In the genomic region with DNA sequence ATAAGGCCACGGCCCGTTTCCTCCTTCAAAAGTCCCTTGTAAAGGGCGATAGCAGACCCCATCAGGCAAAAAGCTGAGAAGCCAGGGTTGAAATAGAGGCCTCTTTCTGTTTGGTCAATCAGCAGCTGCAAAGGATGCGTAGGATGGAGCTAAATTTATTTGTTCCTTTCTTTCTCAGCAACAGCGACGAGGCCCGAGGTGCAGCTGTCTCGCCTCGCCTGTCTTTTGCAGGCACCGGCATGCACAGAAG, we compare ENCODE assay signal across 8 cellular contexts. TPM values are rescaled to one million over a fixed set of nuclear protein-coding genes. Genes with fewer than 3 reads are reported as not detected.
DNase-seq lines count a peak whose midpoint lies in the region; ATAC-seq and TF ChIP-seq lines count a peak whose summit lies in the region.

No MANE protein-coding gene starts in this region.

- peak in 6 of 8 donors; percentile 30 to 64 (median 50) for ATAC-seq in heart right ventricle
- peak; percentile 48 for ATAC-seq in HG02973 (IDR thresholded peaks at IDR 0.05; ENCODE audit: unreplicated experiment)
- no peak for ATAC-seq in RWPE2 (ENCODE audit: low read depth)

- intact Hi-C loops in heart right ventricle (cut with DNase I): no loop called here
- intact Hi-C loops in esophagus muscularis mucosa (cut with DNase I): no loop called here

- H3K9me3 ChIP-seq in heart right ventricle (peaks cover 0 to 14% (median 0%) of the 10 kb centered on the region in 11 donors), right atrium auricular region (peaks cover 0 to 8% of the 10 kb centered on the region in 2 donors), RWPE2 (ENCODE audit: severe bottlenecking) (peaks cover 5% of the 10 kb centered on the region), mononuclear cell (ENCODE audit: low read depth, low read length) (peaks cover 7% of the 10 kb centered on the region), esophagus muscularis mucosa (peaks cover 0 to 7% (median 2%) of the 10 kb centered on the region in 4 donors)

- H3K27me3 ChIP-seq in heart right ventricle: no peaks in the 10 kb centered on the region
- no peaks in the 10 kb centered on the region for H3K27me3 ChIP-seq in right atrium auricular region
- H3K27me3 ChIP-seq in RWPE2 (ENCODE audit: insufficient read depth, poor library complexity, severe bottlenecking): no peaks in the 10 kb centered on the region
- H3K27me3 ChIP-seq in mononuclear cell (ENCODE audit: insufficient read depth, low read length): no peaks in the 10 kb centered on the region
- no peaks in the 10 kb centered on the region for H3K27me3 ChIP-seq in esophagus muscularis mucosa

- DNase-seq in heart right ventricle (no peak), right atrium auricular region (ENCODE audit: low spot score) (no peak), RWPE2 (ENCODE audit: low spot score) (no peak), amniotic stem cell (lab: John Stamatoyannopoulos, UW) (no peak), mucosa of gallbladder (ENCODE audit: low spot score) (no peak), esophagus muscularis mucosa (ENCODE audit: extremely low spot score) (no peak)

- H3K4me3 ChIP-seq in heart right ventricle: peak overlapping the region in 2 of 10 donors; percentile 1 to 35
- H3K4me3 ChIP-seq in right atrium auricular region: no peak overlapping the region
- no peak overlapping the region for H3K4me3 ChIP-seq in RWPE2 (ENCODE audit: severe bottlenecking)
- peak overlapping the region; percentile 2 for H3K4me3 ChIP-seq in mononuclear cell (ENCODE audit: low read length)
- H3K4me3 ChIP-seq in esophagus muscularis mucosa: no peak overlapping the region

- TF ChIP-seq EP300 in esophagus muscularis mucosa (IDR thresholded peaks at IDR 0.05): no peak

- WGBS in heart right ventricle, 2 donors: 80 to 82% methylated on average over 10 of the region's 10 CpGs
- WGBS in esophagus muscularis mucosa: 66% methylated on average over 10 of the region's 10 CpGs

- TF ChIP-seq CTCF in heart right ventricle (IDR thresholded peaks at IDR 0.05) (no peak), right atrium auricular region (IDR thresholded peaks at IDR 0.05) (no peak), RWPE2 (IDR thresholded peaks at IDR 0.05; ENCODE audit: poor library complexity, severe bottlenecking) (no peak), esophagus muscularis mucosa (IDR thresholded peaks at IDR 0.05) (no peak)

- H3K27ac ChIP-seq in heart right ventricle (peak overlapping the region in 6 of 10 donors; percentile 55 to 92 (median 70)), right atrium auricular region (no peak overlapping the region), RWPE2 (ENCODE audit: poor library complexity, severe bottlenecking) (peak overlapping the region; percentile 33), esophagus muscularis mucosa (replicated peaks in 1 of 4) (peak overlapping the region in 2 of 4 donors; percentile 17 to 46)

- H3K36me3 ChIP-seq in heart right ventricle: no peaks in the 10 kb centered on the region
- no peaks in the 10 kb centered on the region for H3K36me3 ChIP-seq in right atrium auricular region
- H3K36me3 ChIP-seq in RWPE2 (ENCODE audit: low read depth): no peaks in the 10 kb centered on the region
- no peaks in the 10 kb centered on the region for H3K36me3 ChIP-seq in esophagus muscularis mucosa

- no peak for TF ChIP-seq POLR2A in esophagus muscularis mucosa (IDR thresholded peaks at IDR 0.05; ENCODE audit: low read depth)

- H3K4me1 ChIP-seq in heart right ventricle (peaks cover 0 to 46% (median 0%) of the 10 kb centered on the region in 9 donors), right atrium auricular region (peaks cover 0 to 9% of the 10 kb centered on the region in 2 donors), RWPE2 (ENCODE audit: insufficient read depth, poor library complexity, severe bottlenecking) (peaks cover 11% of the 10 kb centered on the region), mononuclear cell (ENCODE audit: insufficient read depth, low read length) (peaks cover 52% of the 10 kb centered on the region), esophagus muscularis mucosa (peaks cover 0 to 11% (median 7%) of the 10 kb centered on the region in 4 donors)

RNA-seq across cellular contexts. Expression of a gene that starts 0.2 kb away (rescaled TPM):
- total RNA-seq in heart right ventricle (1 to 10 TPM in 9 of 10 donors, under 1 TPM in 1; 0.82 to 4.1 (median 2.2) TPM), right atrium auricular region (1 to 10 TPM; 1.0 to 1.4 TPM), mononuclear cell (1.9 TPM), mucosa of gallbladder (0.46 TPM), esophagus muscularis mucosa (1 to 10 TPM in 2 of 4 donors, under 1 TPM in 1, not detected in 1; 0.83 to 3.0 (median 1.8) TPM)
- polyA plus RNA-seq in heart right ventricle: 1 to 10 TPM in 1 of 2 donors, under 1 TPM in 1; 0.59 to 4.6 TPM

Comparison
In these comparisons a context has a peak if more than half of its experiments do, and no peak if none do; other contexts are left out.
1. H3K27ac ChIP-seq: peak in heart right ventricle (6 of 10) and RWPE2 (single experiment); none in right atrium auricular region (0 of 2).